14 cellular contexts compared by ENCODE assay signal in the genomic region with DNA sequence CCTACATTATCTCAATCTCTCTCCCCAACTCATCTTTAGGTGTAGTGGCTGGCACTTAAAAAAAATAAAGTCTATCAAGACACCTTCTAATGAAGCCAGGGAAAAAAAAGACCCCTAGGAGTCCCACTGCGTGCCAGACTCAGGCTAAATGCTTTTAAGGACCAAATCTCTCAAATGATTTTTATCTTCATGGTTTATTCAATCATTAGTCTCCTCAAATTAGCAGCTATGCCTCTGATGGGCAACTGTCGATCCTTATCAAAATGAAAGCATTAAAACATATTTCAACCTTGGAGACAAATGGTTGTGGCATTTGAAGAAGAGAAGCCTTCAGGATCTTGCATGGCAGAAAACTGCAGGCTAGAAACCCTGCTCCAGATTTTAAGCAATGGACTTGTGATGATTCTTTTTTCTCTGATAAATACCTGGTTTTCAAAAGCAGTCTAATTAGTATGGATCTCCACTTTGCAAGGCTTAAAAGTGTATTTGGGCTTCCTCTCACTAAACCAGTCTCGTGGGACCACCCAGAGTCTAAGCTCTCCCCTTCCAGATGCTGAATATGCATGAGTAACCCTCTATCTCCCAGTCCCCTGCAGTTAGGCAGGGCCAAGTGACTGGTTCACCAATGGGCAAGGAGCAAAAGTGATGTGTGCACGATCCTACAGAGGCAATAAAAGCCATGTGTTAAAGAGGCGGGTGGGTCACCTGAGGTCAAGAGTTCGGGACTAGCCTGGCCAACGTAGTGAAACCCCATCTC. TPM values are rescaled to one million over a fixed set of nuclear protein-coding genes. Genes with fewer than 3 reads are reported as not detected.
"Had no signal": no experiment of that assay in that cellular context is flagged by ENCODE, and none has a peak within 500 bp of the region (broad histone marks: within the 10 kb centered on the region; RNA-seq: fewer than 3 reads in every experiment).

No MANE protein-coding gene starts in this region.

- H3K36me3 ChIP-seq: cardiac muscle cell, esophagus squamous epithelium had no signal

- DNase-seq: activated CD4-positive, alpha-beta T cell treated with anti-CD3 and anti-CD28 coated beads, Interleukin-2, amount 50 U/mL, for 4 hours; activated CD8-positive, alpha-beta memory T cell treated with anti-CD3 and anti-CD28 coated beads, Interleukin-2, amount 50 U/mL, for 4 hours; activated naive CD8-positive, alpha-beta T cell treated with anti-CD3 and anti-CD28 coated beads, Interleukin-2, amount 10 ng/mL, durations not matched to agents 7 days and 5 days; aorta; esophagus squamous epithelium; foreskin melanocyte; heart left ventricle; islet precursor cell; retina had no signal

- H3K27ac Mint-ChIP-seq: memory B cell had no signal

- H3K36me3 Mint-ChIP-seq: activated naive CD8-positive, alpha-beta T cell treated with anti-CD3 and anti-CD28 coated beads, Interleukin-2, amount 10 ng/mL, durations not matched to agents 7 days and 5 days had no signal

- ATAC-seq: heart left ventricle, left lobe of liver had no signal

- H3K27ac ChIP-seq: cardiac muscle cell, esophagus squamous epithelium, tibial nerve had no signal

- H3K4me3 ChIP-seq: cardiac muscle cell, esophagus squamous epithelium, heart left ventricle, tibial nerve had no signal

- H3K27me3 Mint-ChIP-seq: memory B cell had no signal

- H3K27me3 ChIP-seq: cardiac muscle cell, esophagus squamous epithelium, heart left ventricle, tibial nerve had no signal

- H3K4me3 Mint-ChIP-seq: activated naive CD8-positive, alpha-beta T cell treated with anti-CD3 and anti-CD28 coated beads, Interleukin-2, amount 10 ng/mL, durations not matched to agents 7 days and 5 days; memory B cell had no signal

RNA-seq across cellular contexts. Expression of gene SYT17, which starts 39.4 kb away (rescaled TPM):
- total RNA-seq: activated naive CD8-positive, alpha-beta T cell treated with anti-CD3 and anti-CD28 coated beads, Interleukin-2, amount 10 ng/mL, durations not matched to agents 7 days and 5 days; T-helper 1 cell treated with Interleukin-12 subunit alpha and Interleukin-12 subunit beta and Interleukin-4 antibody, amounts not matched to agents 30 ng/mL and 1 ng/mL, for 36 hours had no signal
